Comparison of ENCODE assay signal across 18 cellular contexts in genomic region chr18:74453011-74453571, GRCh38. TPM values are rescaled to one million over a fixed set of nuclear protein-coding genes. Genes with fewer than 3 reads are reported as not detected.
"Had no signal": no experiment of that assay in that cellular context is flagged by ENCODE, and none has a peak within 500 bp of the region (broad histone marks: within the 10 kb centered on the region; RNA-seq: fewer than 3 reads in every experiment).

No MANE protein-coding gene starts in this region.

- H3K9me3 ChIP-seq: colonic mucosa, neutrophil, sigmoid colon, thoracic aorta, uterus had no signal

- DNase-seq: activated CD4-positive, alpha-beta T cell treated with anti-CD3 and anti-CD28 coated beads for 1 hour; activated CD4-positive, alpha-beta T cell treated with anti-CD3 and anti-CD28 coated beads, Interleukin-2, amount 50 U/mL, for 48 hours; activated CD8-positive, alpha-beta memory T cell treated with anti-CD3 and anti-CD28 coated beads, Interleukin-2, amount 10 ng/mL, durations not matched to agents 7 days and 5 days; activated effector memory CD4-positive, alpha-beta T cell treated with Interleukin-2 at 50 U/mL for 16 hours; activated T-cell treated with anti-CD3 and anti-CD28 coated beads, Interleukin-2, amount 50 U/mL, for 24 hours; colonic mucosa; effector memory CD4-positive, alpha-beta T cell; sigmoid colon; stimulated activated CD4-positive, alpha-beta T cell treated with anti-CD3 and anti-CD28 coated beads, Interleukin-2, amount 100 ng/mL, for 48 hours; stimulated activated naive CD8-positive, alpha-beta T cell treated with anti-CD3 and anti-CD28 coated beads, Interleukin-15, Interleukin-2, amounts not matched to agents 100 U/mL and 50 U/mL, for 24 hours; T-helper 9 cell; uterus had no signal

- H3K27ac Mint-ChIP-seq: activated CD8-positive, alpha-beta memory T cell treated with anti-CD3 and anti-CD28 coated beads, Interleukin-2, amount 10 ng/mL, durations not matched to agents 7 days and 5 days; activated naive CD8-positive, alpha-beta T cell; activated T-cell treated with anti-CD3 and anti-CD28 coated beads, Interleukin-2, amount 50 U/mL, for 24 hours had no signal

- ATAC-seq: activated CD8-positive, alpha-beta memory T cell treated with anti-CD3 and anti-CD28 coated beads, Interleukin-2, amount 10 ng/mL, durations not matched to agents 7 days and 5 days; stimulated activated naive CD8-positive, alpha-beta T cell treated with anti-CD3 and anti-CD28 coated beads, Interleukin-15, Interleukin-2, amounts not matched to agents 100 U/mL and 50 U/mL, for 24 hours had no signal

- H3K4me3 Mint-ChIP-seq: activated CD8-positive, alpha-beta memory T cell treated with anti-CD3 and anti-CD28 coated beads, Interleukin-2, amount 10 ng/mL, durations not matched to agents 7 days and 5 days; activated naive CD8-positive, alpha-beta T cell; activated T-cell treated with anti-CD3 and anti-CD28 coated beads, Interleukin-2, amount 50 U/mL, for 24 hours had no signal

- H3K27ac ChIP-seq: cardiac muscle cell, colonic mucosa, neutrophil, sigmoid colon, thoracic aorta, uterus had no signal

- H3K4me1 ChIP-seq: colonic mucosa had no signal

- H3K36me3 ChIP-seq: cardiac muscle cell, colonic mucosa, neutrophil, sigmoid colon, thoracic aorta, uterus had no signal

- H3K9me3 Mint-ChIP-seq: activated T-cell treated with anti-CD3 and anti-CD28 coated beads, Interleukin-2, amount 50 U/mL, for 24 hours had no signal

- H3K4me3 ChIP-seq: cardiac muscle cell, colonic mucosa, sigmoid colon, thoracic aorta, uterus had no signal

- H3K36me3 Mint-ChIP-seq: activated naive CD8-positive, alpha-beta T cell had no signal

RNA-seq across cellular contexts. Expression of gene DIPK1C, which starts 4.0 kb away (rescaled TPM):
- total RNA-seq: activated CD8-positive, alpha-beta memory T cell treated with anti-CD3 and anti-CD28 coated beads, Interleukin-2, amount 10 ng/mL, durations not matched to agents 7 days and 5 days; cardiac muscle cell; epithelial cell of proximal tubule; mesenteric fat pad; thoracic aorta had no signal
- polyA plus RNA-seq: cardiac muscle cell had no signal
